Comparison of ENCODE assay signal across 8 cellular contexts in genomic region chr22:24175160-24175808, GRCh38. TPM values are rescaled to one million over a fixed set of nuclear protein-coding genes. Genes with fewer than 3 reads are reported as not detected.
DNase-seq lines count a peak whose midpoint lies in the region; ATAC-seq and TF ChIP-seq lines count a peak whose summit lies in the region.

No MANE protein-coding gene starts in this region.

- WGBS in adrenal gland, 4 donors: 26 to 44% (median 42%) methylated on average over 7 to 11 of the region's 11 CpGs
- WGBS in psoas muscle, 3 donors: 40 to 48% (median 40%) methylated on average over 11 of the region's 11 CpGs

- H3K4me3 Mint-ChIP-seq in CD14-positive monocyte: no peak overlapping the region

- no peaks in the 10 kb centered on the region for H3K9me2 ChIP-seq in HCT116 (ENCODE audit: insufficient read depth)

- no peaks in the 10 kb centered on the region for H3K9me3 Mint-ChIP-seq in CD14-positive monocyte

- ATAC-seq in HCT116 (peak; percentile 89), psoas muscle (peak; percentile 84 to 91 (median 86)), GM19023 (IDR thresholded peaks at IDR 0.05; ENCODE audit: unreplicated experiment) (no peak), HG03139 (IDR thresholded peaks at IDR 0.05; ENCODE audit: unreplicated experiment) (no peak)

- H3K4me2 ChIP-seq in HCT116 (ENCODE audit: low read length): no peak overlapping the region

- H3K4me1 ChIP-seq in HCT116 (ENCODE audit: control insufficient read depth in 1 of 2, insufficient read depth in 2 of 2, low read length in 2 of 2) (no peaks in the 10 kb centered on the region), adrenal gland (replicated peaks in 1 of 2) (peaks cover 0 to 5% of the 10 kb centered on the region in 2 donors), psoas muscle (no peaks in the 10 kb centered on the region)

- H3K4me3 ChIP-seq in HCT116 (replicated peaks in 1 of 2; ENCODE audit: low read depth in 1 of 2, low read length in 2 of 2) (no peak overlapping the region), adrenal gland (no peak overlapping the region), psoas muscle (no peak overlapping the region)

- peaks cover 35 to 68% of the 10 kb centered on the region in 2 donors for H3K36me3 Mint-ChIP-seq in CD14-positive monocyte

- H3K9ac ChIP-seq in HCT116 (ENCODE audit: low read length): no peak overlapping the region

- DNase-seq in CD14-positive monocyte (ENCODE audit: low spot score): peak; percentile 72
- DNase-seq in HCT116 (ENCODE audit: low read depth, low spot score): peak; percentile 31
- peak; percentile 37 for DNase-seq in T follicular helper cell (ENCODE audit: low read depth)
- DNase-seq in adrenal gland: peak; percentile 85 to 92 (median 88)
- peak; percentile 92 for DNase-seq in cardiac septum (ENCODE audit: low spot score)
- peak; percentile 85 to 90 for DNase-seq in psoas muscle

- H3K27me3 Mint-ChIP-seq in CD14-positive monocyte (ENCODE audit: low read depth in 3 of 3): no peaks in the 10 kb centered on the region

- no peak overlapping the region for H2AFZ ChIP-seq in HCT116 (ENCODE audit: low read depth, low read length, poor library complexity, severe bottlenecking)

- TF ChIP-seq RAD21 in HCT116 (IDR thresholded peaks at IDR 0.05; ENCODE audit: low read depth): peak; percentile 82

- no TSS peak for BruUV-seq in HCT116 (replicated peaks; lab: Mats Ljungman, UMichigan)

- H3K79me2 ChIP-seq in HCT116 (ENCODE audit: insufficient read depth, low read length): no peaks in the 10 kb centered on the region

- no peaks in the 10 kb centered on the region for H4K20me1 ChIP-seq in HCT116 (ENCODE audit: insufficient read depth)

- H3K36me3 ChIP-seq in HCT116 (ENCODE audit: control insufficient read depth in 1 of 2, insufficient read depth in 2 of 2, low read length in 2 of 2): peaks cover 0 to 6% of the 10 kb centered on the region in 2 experiments; a peak in 3 of 4 replicates
- H3K36me3 ChIP-seq in adrenal gland (replicated peaks in 1 of 2): peaks cover 0 to 44% of the 10 kb centered on the region in 2 donors
- H3K36me3 ChIP-seq in psoas muscle (ENCODE audit: insufficient read depth in 1 of 2, low read depth in 1 of 2): peaks cover 2 to 48% of the 10 kb centered on the region in 2 donors

- H3K27me3 ChIP-seq in HCT116 (ENCODE audit: insufficient read depth, low read length) (no peaks in the 10 kb centered on the region), adrenal gland (no peaks in the 10 kb centered on the region), psoas muscle (ENCODE audit: insufficient read depth in 3 of 3, low read length in 2 of 3) (no peaks in the 10 kb centered on the region)

- CTCF ChIA-PET in HCT116 (lab: Charles Lee): interaction anchor here (0.6 to 2.3 kb wide), 19 partner anchors 9 to 380 kb away, joined by 3 to 29 read pairs (median 4); partner anchors contain the start of genes CABIN1 and GUCD1

- TF ChIP-seq POLR2A in HCT116 (IDR thresholded peaks at IDR 0.05; ENCODE audit: borderline replicate concordance, extremely low read depth, insufficient read depth, insufficient read length) (no peak), adrenal gland (IDR thresholded peaks at IDR 0.05) (no peak)

- POLR2A ChIA-PET in HCT116 (lab: Charles Lee): no interaction called here

- no peaks in the 10 kb centered on the region for H3K9me3 ChIP-seq in HCT116 (ENCODE audit: control insufficient read depth in 1 of 2, insufficient read depth in 1 of 2, low read depth in 1 of 2, low read length in 2 of 2)
- H3K9me3 ChIP-seq in adrenal gland (replicated peaks in 1 of 3): no peaks in the 10 kb centered on the region
- H3K9me3 ChIP-seq in psoas muscle: no peaks in the 10 kb centered on the region

- H3K27ac ChIP-seq in HCT116 (ENCODE audit: low read depth, low read length) (no peak overlapping the region), adrenal gland (peak overlapping the region in 2 of 5 donors; percentile 34 to 82), psoas muscle (peak overlapping the region; percentile 30)

- TF ChIP-seq CTCF in CD14-positive monocyte (IDR thresholded peaks at IDR 0.05) (peak; percentile 81), HCT116 (IDR thresholded peaks at IDR 0.05 in 2 of 3, conservative IDR thresholded peaks at IDR 0.05 in 1 of 3; ENCODE audit: borderline replicate concordance in 1 of 3, insufficient read depth in 1 of 3, low read depth in 2 of 3, low read length in 2 of 3) (peak; percentile 68 to 94 (median 85)), adrenal gland (IDR thresholded peaks at IDR 0.05) (peak; percentile 67 to 94 (median 91)), psoas muscle (IDR thresholded peaks at IDR 0.05) (peak; percentile 76)

- RAD21 ChIA-PET in HCT116 (lab: Charles Lee; ENCODE audit: low non-redundant PET in 1 of 2, low total read pairs in 2 of 2, uncharacterized antibody in 2 of 2, unreplicated experiment in 2 of 2): no interaction called here

- peak overlapping the region in 3 of 7 donors; percentile 0 to 76 (median 32) for H3K27ac Mint-ChIP-seq in CD14-positive monocyte

- no peaks in the 10 kb centered on the region for H3K4me1 Mint-ChIP-seq in CD14-positive monocyte

- intact Hi-C loops in CD14-positive monocyte (cut with micrococcal nuclease): loop anchor here (5.0 to 10.0 kb wide), 3 partner anchors 48 to 218 kb away; partner anchors contain the start of gene GSTT2 (in 1 of the 2)
- intact Hi-C loops in HCT116 (cut with micrococcal nuclease): loop anchor here (5.0 kb wide), 1 partner anchor 193 kb away; the partner anchor contains the start of gene GSTT2
- intact Hi-C loops in adrenal gland (cut with DNase I): loop anchor here in 1 of 2 donors (10.0 kb wide), 2 partner anchors 70 to 220 kb away; no protein-coding TSS in a partner anchor
- intact Hi-C loops in cardiac septum (cut with DNase I): loop anchor here (1.0 to 5.0 kb wide), 3 partner anchors 68 to 168 kb away; partner anchors contain the start of gene GSTT4
- intact Hi-C loops in psoas muscle (cut with DNase I): loop anchor here (2.0 to 10.0 kb wide), 3 partner anchors 68 to 190 kb away; partner anchors contain the start of gene GSTT2 (in 1 of the 2)

TF ChIP-seq in HCT116, 20 proteins besides CTCF, POLR2A, EP300 and RAD21 (continues in another document):
- no peak for TF ChIP-seq POLR2AphosphoS5 (IDR thresholded peaks at IDR 0.05; ENCODE audit: low read depth, low read length)
- no peak for TF ChIP-seq EZH2 (IDR thresholded peaks at IDR 0.05)
- TF ChIP-seq REST (IDR thresholded peaks at IDR 0.05; ENCODE audit: low read depth): no peak
- no peak for TF ChIP-seq SRF (IDR thresholded peaks at IDR 0.05; ENCODE audit: low read depth)
- no peak for TF ChIP-seq JUND (IDR thresholded peaks at IDR 0.05)
- no peak for TF ChIP-seq ZFX (IDR thresholded peaks at IDR 0.05)
- TF ChIP-seq TCF7L2 (IDR thresholded peaks at IDR 0.05; ENCODE audit: borderline replicate concordance, extremely low read depth, insufficient read depth, insufficient read length): no peak
- no peak for TF ChIP-seq MAX (IDR thresholded peaks at IDR 0.05)
- TF ChIP-seq YY1 (IDR thresholded peaks at IDR 0.05; ENCODE audit: extremely low read depth, insufficient replicate concordance, low read depth, low read length): no peak
- TF ChIP-seq ELF1 (IDR thresholded peaks at IDR 0.05; ENCODE audit: borderline replicate concordance, low read depth): no peak

RNA-seq across cellular contexts. Expression of gene SUSD2, which starts 6.0 kb away (rescaled TPM):
- polyA plus RNA-seq in CD14-positive monocyte (not detected), adrenal gland (10 to 100 TPM in 2 of 3 donors, 1 to 10 TPM in 1; 3.2 to 30.8 (median 23.2) TPM), psoas muscle (1 to 10 TPM; 1.1 to 1.4 (median 1.3) TPM)
- total RNA-seq in HCT116 (2021; ENCODE audit: unreplicated experiment) (6.6 TPM), adrenal gland (10 to 100 TPM in 5 of 8 donors, 1 to 10 TPM in 3; 3.0 to 62.7 (median 22.3) TPM), cardiac septum (3.1 TPM), psoas muscle (1 to 10 TPM; 1.1 to 1.8 (median 1.4) TPM)
- 9.6 and 10.3 TPM in 2 replicates for polyA plus RNA-seq in HCT116 (2012)

Comparison
In these comparisons a context has a peak if more than half of its experiments do, and no peak if none do; other contexts are left out.
1. DNase-seq: peak in every context shown above with its lines; median percentile 92 in cardiac septum; 88 in adrenal gland; 88 in psoas muscle; 72 in CD14-positive monocyte; 37 in T follicular helper cell; 31 in HCT116.
2. ATAC-seq: peak in HCT116 (single experiment) and psoas muscle (4 of 4); none in GM19023 (single experiment) and HG03139 (single experiment).
3. Peak in every context shown above with its lines, with median percentiles within 50 percentile points of each other: CTCF ChIP-seq.